In genomic region chr12:113479193-113479577, GRCh38 we compare ENCODE assay signal across 31 cellular contexts. TPM values are rescaled to one million over a fixed set of nuclear protein-coding genes. Genes with fewer than 3 reads are reported as not detected.
DNase-seq lines count a peak whose midpoint lies in the region; ATAC-seq and TF ChIP-seq lines count a peak whose summit lies in the region.
"Had no signal": no experiment of that assay in that cellular context is flagged by ENCODE, and none has a peak within 500 bp of the region (broad histone marks: within the 10 kb centered on the region; RNA-seq: fewer than 3 reads in every experiment).

No MANE protein-coding gene starts in this region.

- H3K36me3 Mint-ChIP-seq in activated CD8-positive, alpha-beta T cell treated with anti-CD3 and anti-CD28 coated beads for 36 hours (ENCODE audit: low read depth), result peaks cover 2% of the 10 kb centered on the region
- H3K36me3 Mint-ChIP-seq: CD8-positive, alpha-beta memory T cell; stimulated activated effector memory CD8-positive, alpha-beta T cell treated with anti-CD3 and anti-CD28 coated beads, Interleukin-12 subunit alpha, Interleukin-12 subunit beta, amount 100 ng/mL, for 72 hours had no signal

- ATAC-seq in SK-N-SH treated with all-trans-retinoic acid at 6 μM for 48 hours (no peak), HG02642 (IDR thresholded peaks at IDR 0.05; ENCODE audit: poor library complexity, unreplicated experiment) (no peak)
- ATAC-seq in activated CD8-positive, alpha-beta T cell treated with anti-CD3 and anti-CD28 coated beads for 36 hours, result no peak
- ATAC-seq: body of pancreas; esophagus mucosa; lower lobe of right lung; stimulated activated effector memory CD8-positive, alpha-beta T cell treated with anti-CD3 and anti-CD28 coated beads, Interleukin-12 subunit alpha, Interleukin-12 subunit beta, amount 100 ng/mL, for 72 hours had no signal

- 8% methylated on average over 12 of the region's 12 CpGs for WGBS in SK-N-SH (ENCODE audit: low lambda C conversion rate)

- TF ChIP-seq CTCF in SK-N-SH (IDR thresholded peaks at IDR 0.05), result no peak
- no peak for TF ChIP-seq CTCF in activated CD8-positive, alpha-beta T cell treated with anti-CD3 and anti-CD28 coated beads for 36 hours (IDR thresholded peaks at IDR 0.05)
- no peak for TF ChIP-seq CTCF in uterus (IDR thresholded peaks at IDR 0.05)

- H3K4me3 Mint-ChIP-seq in activated CD8-positive, alpha-beta T cell treated with anti-CD3 and anti-CD28 coated beads for 36 hours, result no peak overlapping the region
- H3K4me3 Mint-ChIP-seq: CD8-positive, alpha-beta memory T cell; stimulated activated effector memory CD8-positive, alpha-beta T cell treated with anti-CD3 and anti-CD28 coated beads, Interleukin-12 subunit alpha, Interleukin-12 subunit beta, amount 100 ng/mL, for 72 hours had no signal

- H3K36me3 ChIP-seq in SK-N-SH (replicated peaks in 1 of 2; ENCODE audit: control insufficient read depth in 1 of 2, insufficient read depth in 2 of 2, low read length in 1 of 2), result no peaks in the 10 kb centered on the region
- H3K36me3 ChIP-seq in iPS-18a (ENCODE audit: control insufficient read depth, low read depth, low read length), result no peaks in the 10 kb centered on the region
- H3K36me3 ChIP-seq in uterus, result no peaks in the 10 kb centered on the region
- H3K36me3 ChIP-seq: lower lobe of right lung had no signal

- DNase-seq in SK-N-SH, result peak; percentile 25
- peak; percentile 21 for DNase-seq in CD1c-positive myeloid dendritic cell (ENCODE audit: extremely low spot score)
- no peak for DNase-seq in activated CD8-positive, alpha-beta T cell treated with anti-CD3 and anti-CD28 coated beads for 36 hours
- no peak for DNase-seq in uterus
- no peak for DNase-seq in HK-2 (ENCODE audit: unreplicated experiment)
- DNase-seq: activated CD4-positive, alpha-beta T cell treated with anti-CD3 and anti-CD28 coated beads for 1 hour; activated CD8-positive, alpha-beta memory T cell treated with anti-CD3 and anti-CD28 coated beads, Interleukin-2, amount 50 U/mL, for 4 hours; AML-193; body of pancreas; CD8-positive, alpha-beta memory T cell; DMS53; effector memory CD4-positive, alpha-beta T cell; foreskin melanocyte; HCEC 1CT; hypothalamus; kidney; lower lobe of right lung; MM.1S; NCI-H146; NCI-H774; small intestine; stimulated activated CD4-positive, alpha-beta T cell treated with anti-CD3 and anti-CD28 coated beads, Interleukin-2, amount 100 ng/mL, for 24 hours had no signal

- POLR2A ChIA-PET in SK-N-SH (lab: Yijun Ruan, JAX), result no interaction called here
- POLR2A ChIA-PET in activated CD8-positive, alpha-beta T cell treated with anti-CD3 and anti-CD28 coated beads for 36 hours (lab: Charles Lee), result no interaction called here

- H2AFZ ChIP-seq in SK-N-SH (ENCODE audit: low read depth), result no peak overlapping the region

- H3K9ac ChIP-seq in SK-N-SH, result no peak overlapping the region
- no peak overlapping the region for H3K9ac ChIP-seq in iPS-18a (ENCODE audit: low read length)

- H3K9me3 ChIP-seq in SK-N-SH (no peaks in the 10 kb centered on the region), iPS-18a (ENCODE audit: control insufficient read depth, low read depth, low read length) (no peaks in the 10 kb centered on the region), uterus (no peaks in the 10 kb centered on the region)
- H3K9me3 ChIP-seq: body of pancreas, lower lobe of right lung had no signal

- no peak overlapping the region for H3K4me2 ChIP-seq in SK-N-SH

- H3K27ac ChIP-seq in SK-N-SH (ENCODE audit: low read depth in 2 of 2, low read length in 1 of 2) (no peak overlapping the region), iPS-18a (ENCODE audit: low read length) (no peak overlapping the region), uterus (no peak overlapping the region)
- H3K27ac ChIP-seq: body of pancreas, lower lobe of right lung had no signal

- H3K9me2 ChIP-seq in SK-N-SH, result no peaks in the 10 kb centered on the region

- H4K20me1 ChIP-seq in SK-N-SH (ENCODE audit: insufficient read depth), result no peaks in the 10 kb centered on the region

- TF ChIP-seq POLR2A in uterus (IDR thresholded peaks at IDR 0.05), result no peak

- H3K27me3 Mint-ChIP-seq in activated CD8-positive, alpha-beta T cell treated with anti-CD3 and anti-CD28 coated beads for 36 hours, result peaks cover 79% of the 10 kb centered on the region

- peaks cover 5% of the 10 kb centered on the region for H3K4me1 Mint-ChIP-seq in activated CD8-positive, alpha-beta T cell treated with anti-CD3 and anti-CD28 coated beads for 36 hours (ENCODE audit: low read depth)

- CTCF ChIA-PET in SK-N-SH (lab: Yijun Ruan, JAX), result interaction anchor here (1.2 to 7.9 kb wide), 3 partner anchors 9 to 17 kb away, joined by 3 to 44 read pairs (median 5); no protein-coding TSS in a partner anchor
- CTCF ChIA-PET in activated CD8-positive, alpha-beta T cell treated with anti-CD3 and anti-CD28 coated beads for 36 hours (lab: Charles Lee), result interaction anchor here (2.7 kb wide), 1 partner anchor 17 kb away, joined by 13 read pairs; no protein-coding TSS in a partner anchor

- intact Hi-C loops in activated CD8-positive, alpha-beta T cell treated with anti-CD3 and anti-CD28 coated beads for 36 hours (cut with micrococcal nuclease), result loop anchor here (5.0 to 10.0 kb wide), 3 partner anchors 923 to 1216 kb away; no protein-coding TSS in a partner anchor
- intact Hi-C loops in uterus (cut with DNase I; ENCODE audit: low total_unique reads), result no loop called here

- no peaks in the 10 kb centered on the region for H3K79me2 ChIP-seq in SK-N-SH (ENCODE audit: insufficient read depth)

- H3K4me3 ChIP-seq in SK-N-SH (ENCODE audit: low read depth in 2 of 2, low read length in 1 of 2) (no peak overlapping the region; a peak in 1 of 4 replicates), iPS-18a (ENCODE audit: low read length) (peak overlapping the region; percentile 39), uterus (no peak overlapping the region)
- H3K4me3 ChIP-seq: body of pancreas, lower lobe of right lung had no signal

- H3K27me3 ChIP-seq in SK-N-SH (ENCODE audit: insufficient read depth), result peaks cover 57% of the 10 kb centered on the region
- H3K27me3 ChIP-seq in iPS-18a (ENCODE audit: control insufficient read depth, insufficient read depth, low read length), result peaks cover 92% of the 10 kb centered on the region
- H3K27me3 ChIP-seq in uterus, result peaks cover 0 to 54% of the 10 kb centered on the region in 2 donors

- no peaks in the 10 kb centered on the region for H3F3A ChIP-seq in SK-N-SH (replicated peaks; ENCODE audit: insufficient read depth)

- H3K27ac Mint-ChIP-seq in activated CD8-positive, alpha-beta T cell treated with anti-CD3 and anti-CD28 coated beads for 36 hours, result peak overlapping the region; percentile 65
- H3K27ac Mint-ChIP-seq: stimulated activated effector memory CD8-positive, alpha-beta T cell treated with anti-CD3 and anti-CD28 coated beads, Interleukin-12 subunit alpha, Interleukin-12 subunit beta, amount 100 ng/mL, for 72 hours had no signal

- no peak for TF ChIP-seq RAD21 in SK-N-SH (IDR thresholded peaks at IDR 0.05; ENCODE audit: low read length)

- no peaks in the 10 kb centered on the region; a peak in 1 of 4 replicates for H3K4me1 ChIP-seq in SK-N-SH (ENCODE audit: control insufficient read depth in 1 of 2, insufficient read depth in 2 of 2, low read depth in 1 of 2, low read length in 1 of 2)
- peaks cover 44% of the 10 kb centered on the region for H3K4me1 ChIP-seq in iPS-18a (ENCODE audit: control insufficient read depth, low read depth, low read length)
- peaks cover 0 to 3% of the 10 kb centered on the region in 2 donors for H3K4me1 ChIP-seq in uterus
- H3K4me1 ChIP-seq: body of pancreas, lower lobe of right lung had no signal

- H3K9me3 Mint-ChIP-seq in activated CD8-positive, alpha-beta T cell treated with anti-CD3 and anti-CD28 coated beads for 36 hours, result peaks cover 2% of the 10 kb centered on the region
- H3K9me3 Mint-ChIP-seq: stimulated activated effector memory CD8-positive, alpha-beta T cell treated with anti-CD3 and anti-CD28 coated beads, Interleukin-12 subunit alpha, Interleukin-12 subunit beta, amount 100 ng/mL, for 72 hours had no signal

- no peak for TF ChIP-seq EP300 in SK-N-SH (IDR thresholded peaks at IDR 0.05; ENCODE audit: borderline replicate concordance in 1 of 2, low read depth in 1 of 2, low read length in 1 of 2)

TF ChIP-seq in SK-N-SH treated with all-trans-retinoic acid at 6 μM for 48 hours, 23 proteins besides CTCF, POLR2A, EP300 and RAD21:
- TF ChIP-seq PATZ1 (CRISPR knock-in tag; IDR thresholded peaks at IDR 0.05; ENCODE audit: borderline replicate concordance), result no peak
- TF ChIP-seq ISL1 (CRISPR knock-in tag; IDR thresholded peaks at IDR 0.05), result no peak
- no peak for TF ChIP-seq RARB (CRISPR knock-in tag; IDR thresholded peaks at IDR 0.05)
- TF ChIP-seq ESRRG (CRISPR knock-in tag; IDR thresholded peaks at IDR 0.05), result no peak

RNA-seq across cellular contexts. Expression of gene LHX5, which starts 7.5 kb away (rescaled TPM):
- not detected in 2 replicates for polyA plus RNA-seq in SK-N-SH (2012; rRNA removed)
- not detected in 2 replicates for polyA plus RNA-seq in SK-N-SH (2012; cell fraction: cytosol; rRNA removed)
- polyA plus RNA-seq in SK-N-SH (2012; cell fraction: nucleus; rRNA removed), result 0.01 TPM in 1 of 2 replicates, not detected in the other
- not detected for total RNA-seq in activated CD8-positive, alpha-beta T cell treated with anti-CD3 and anti-CD28 coated beads for 36 hours
- total RNA-seq in uterus, result not detected
- total RNA-seq: A172; body of pancreas; CD8-positive, alpha-beta memory T cell; chondrocyte; esophagus mucosa; kidney; lower lobe of right lung; mucosa of gallbladder; pulmonary artery endothelial cell had no signal
- polyA plus RNA-seq: CD8-positive, alpha-beta memory T cell; small intestine had no signal

RNA-seq across cellular contexts. Expression of gene SDSL, which starts 57.0 kb away (rescaled TPM):
- polyA plus RNA-seq in SK-N-SH (2012; rRNA removed), result 32.4 and 33.7 TPM in 2 replicates
- polyA plus RNA-seq in SK-N-SH (2012; cell fraction: cytosol; rRNA removed), result 16.7 and 24.6 TPM in 2 replicates
- polyA plus RNA-seq in SK-N-SH (2012; cell fraction: nucleus; rRNA removed), result 28.1 and 36.0 TPM in 2 replicates
- not detected for total RNA-seq in activated CD8-positive, alpha-beta T cell treated with anti-CD3 and anti-CD28 coated beads for 36 hours
- 1 to 10 TPM in 1 of 4 donors, under 1 TPM in 2, not detected in 1; 0.26 to 3.0 (median 0.61) TPM for total RNA-seq in uterus
- polyA plus RNA-seq: CD8-positive, alpha-beta memory T cell had no signal

Comparison
In these comparisons a context has a peak if more than half of its experiments do, and no peak if none do; other contexts are left out.
1. DNase-seq: peak in SK-N-SH (single experiment) and CD1c-positive myeloid dendritic cell (single experiment); none in activated CD8-positive, alpha-beta T cell treated with anti-CD3 and anti-CD28 coated beads for 36 hours (single experiment), uterus (0 of 2) and HK-2 (single experiment).